Comparison of ENCODE assay signal across 8 cellular contexts in the genomic region with DNA sequence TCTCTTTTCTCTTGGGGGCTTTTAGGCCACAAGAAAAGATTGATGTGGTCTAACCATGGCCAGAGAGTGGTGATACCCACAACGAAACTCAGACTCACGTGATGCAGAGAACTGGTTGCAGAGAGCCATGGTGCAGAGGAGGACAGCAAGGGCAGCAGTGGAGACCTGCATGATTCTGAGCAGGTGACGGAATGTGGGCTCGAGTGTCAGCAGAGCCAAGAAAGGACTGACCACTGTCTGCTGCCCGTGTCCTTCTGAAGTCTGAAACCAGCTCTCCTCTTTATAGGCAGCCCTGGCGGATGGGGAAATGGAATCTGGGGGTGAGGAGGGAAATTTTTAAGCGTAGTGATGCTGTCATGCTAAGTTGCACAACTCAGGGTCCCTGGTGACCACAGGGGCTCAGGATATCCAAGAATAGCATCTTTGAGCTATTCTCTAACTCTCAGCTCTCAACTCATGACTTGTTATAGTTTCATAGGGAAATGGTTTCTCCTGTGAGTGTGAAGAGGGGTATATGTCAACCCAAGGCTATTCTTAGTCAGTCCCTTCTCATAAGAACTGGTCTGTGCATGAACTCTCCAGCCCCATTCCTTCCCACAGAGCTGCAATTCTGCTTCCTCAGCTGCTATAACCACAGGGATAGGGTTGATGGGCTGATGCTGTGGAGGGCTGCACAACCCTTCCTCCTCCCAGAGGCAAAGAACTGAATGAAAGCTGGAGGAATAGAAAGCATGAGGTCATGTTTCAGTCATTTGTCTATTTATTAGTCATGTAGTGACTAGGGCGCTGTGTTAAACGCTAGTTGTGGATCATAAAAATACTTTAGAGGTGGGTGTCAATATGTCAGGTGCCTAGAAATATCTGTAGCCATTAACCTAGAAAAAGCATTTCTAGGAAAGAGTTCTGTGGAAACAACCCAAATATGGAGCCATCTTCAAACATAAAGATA. TPM values are rescaled to one million over a fixed set of nuclear protein-coding genes. Genes with fewer than 3 reads are reported as not detected.
A peak's percentile ranks its signal among the peaks of the same experiment; 100 is the strongest.
DNase-seq lines count a peak whose midpoint lies in the region; ATAC-seq and TF ChIP-seq lines count a peak whose summit lies in the region.

CCL3 (minus strand) TSS at position 256 of the 949 bp plus-strand sequence; CDS start at position 171, 85 bp downstream.

- H3K27ac ChIP-seq in HEK293 (ENCODE audit: extremely low read depth, low read depth, low read length) (no peak within 1 kb of the TSS), heart right ventricle (peak within 1 kb of the TSS in 2 of 10 donors; percentile 12 to 65), thymus (ENCODE audit: low read depth) (no peak within 1 kb of the TSS), A673 (ENCODE audit: low read depth, low read length, poor library complexity, severe bottlenecking) (no peak within 1 kb of the TSS)

- TF ChIP-seq CTCF in HEK293 (tag by site-specific recombination; IDR thresholded peaks at IDR 0.05) (no peak), heart right ventricle (IDR thresholded peaks at IDR 0.05) (no peak), A673 (conservative IDR thresholded peaks at IDR 0.05; ENCODE audit: low read depth, low read length) (no peak)

- DNase-seq in NAMALWA (ENCODE audit: low spot score) (peak; percentile 79), heart right ventricle (peak in 1 of 2 donors; percentile 32), SW 1271 (lab: John Stamatoyannopoulos, UW) (no peak), AML-193 (lab: John Stamatoyannopoulos, UW) (no peak), A673 (ENCODE audit: low spot score) (no peak)

- BruUV-seq in A673 (replicated peaks; lab: Mats Ljungman, UMichigan), result no TSS peak

- H3K4me1 ChIP-seq in HEK293 (ENCODE audit: control insufficient read depth, insufficient read depth, low read length) (no peaks in the 10 kb centered on the region), heart right ventricle (peaks cover 0 to 40% (median 0%) of the 10 kb centered on the region in 9 donors), thymus (ENCODE audit: control insufficient read depth, insufficient read depth, low read length) (no peaks in the 10 kb centered on the region), A673 (ENCODE audit: insufficient read depth, low read length, poor library complexity, severe bottlenecking) (no peaks in the 10 kb centered on the region)

- no peaks in the 10 kb centered on the region for H3K36me3 ChIP-seq in HEK293 (ENCODE audit: control insufficient read depth in 2 of 2, insufficient read depth in 1 of 2, low read length in 2 of 2)
- no peaks in the 10 kb centered on the region for H3K36me3 ChIP-seq in heart right ventricle
- no peaks in the 10 kb centered on the region for H3K36me3 ChIP-seq in thymus (ENCODE audit: control insufficient read depth, insufficient read depth)
- H3K36me3 ChIP-seq in A673 (ENCODE audit: insufficient read depth, low read length, poor library complexity, severe bottlenecking), result no peaks in the 10 kb centered on the region

- intact Hi-C loops in heart right ventricle (cut with DNase I), result loop anchor here in 2 of 10 donors (2.0 to 10.0 kb wide), 2 partner anchors 23 to 55 kb away; no protein-coding TSS in a partner anchor
- intact Hi-C loops in A673 (cut with micrococcal nuclease; ENCODE audit: unreplicated experiment), result no loop called here

- peak; percentile 63 for ATAC-seq in GM18870 (IDR thresholded peaks at IDR 0.05; ENCODE audit: unreplicated experiment)
- peak; percentile 57 to 82 (median 74) for ATAC-seq in heart right ventricle

- POLR2A ChIA-PET in HEK293 (lab: Yijun Ruan, JAX), result no interaction called here
- POLR2A ChIA-PET in A673 (lab: Charles Lee; ENCODE audit: low non-redundant PET), result no interaction called here

- H3K27me3 ChIP-seq in heart right ventricle (peaks cover 0 to 19% (median 6%) of the 10 kb centered on the region in 7 donors), thymus (ENCODE audit: control insufficient read depth, insufficient read depth) (no peaks in the 10 kb centered on the region), A673 (replicated peaks; ENCODE audit: insufficient read depth, low read depth, low read length, poor library complexity) (no peaks in the 10 kb centered on the region)

- CTCF ChIA-PET in HEK293 (lab: Yijun Ruan, JAX), result interaction anchor here (0.6 to 1.5 kb wide), 3 partner anchors 18 to 59 kb away, joined by 3 to 8 read pairs (median 4); no protein-coding TSS in a partner anchor
- CTCF ChIA-PET in A673 (lab: Charles Lee), result no interaction called here

- 65 to 66% methylated on average over 8 to 9 of the region's 9 CpGs for WGBS in heart right ventricle, 2 donors
- 60% methylated on average over 9 of the region's 9 CpGs for WGBS in thymus

- no peak within 1 kb of the TSS for H3K4me3 ChIP-seq in HEK293 (ENCODE audit: low read depth, low read length)
- peak within 1 kb of the TSS in 1 of 10 donors; percentile 24 for H3K4me3 ChIP-seq in heart right ventricle
- H3K4me3 ChIP-seq in thymus (ENCODE audit: low read length), result no peak within 1 kb of the TSS
- H3K4me3 ChIP-seq in A673 (ENCODE audit: low read depth, low read length, poor library complexity, severe bottlenecking), result no peak within 1 kb of the TSS

- H3K9me3 ChIP-seq in HEK293 (ENCODE audit: control insufficient read depth, insufficient read depth, low read depth, low read length), result no peaks in the 10 kb centered on the region
- no peaks in the 10 kb centered on the region for H3K9me3 ChIP-seq in heart right ventricle
- no peaks in the 10 kb centered on the region for H3K9me3 ChIP-seq in thymus (ENCODE audit: control insufficient read depth)
- no peaks in the 10 kb centered on the region for H3K9me3 ChIP-seq in A673 (ENCODE audit: low read depth, low read length, poor library complexity, severe bottlenecking)

TF ChIP-seq in HEK293, 187 proteins besides CTCF, POLR2A, EP300 and RAD21:
- TF ChIP-seq ZNF629 (tag by site-specific recombination; IDR thresholded peaks at IDR 0.05), result peak; percentile 50; the same call in 1 of the 2 replicates
- TF ChIP-seq ZNF677 (tag by site-specific recombination; IDR thresholded peaks at IDR 0.05), result no peak
- 0 out of 2 replicates have a peak, but pooled peaks have one; percentile 13 for TF ChIP-seq ATF2 (tag by site-specific recombination; IDR thresholded peaks at IDR 0.05; ENCODE audit: low read depth)
- no peak for TF ChIP-seq ZNF580 (tag by site-specific recombination; IDR thresholded peaks at IDR 0.05)
- no peak for TF ChIP-seq ZBTB44 (tag by site-specific recombination; IDR thresholded peaks at IDR 0.05)
- TF ChIP-seq ZNF558 (tag by site-specific recombination; IDR thresholded peaks at IDR 0.05), result no peak

RNA-seq across cellular contexts. Expression of gene CCL3, which starts in this region (rescaled TPM):
- 10 to 100 TPM in 2 of 10 donors, under 1 TPM in 5, not detected in 3; 0.24 to 12.3 (median 0.52) TPM for total RNA-seq in heart right ventricle
- polyA plus RNA-seq in heart right ventricle, result under 1 TPM in 1 of 2 donors, not detected in 1; 0.83 TPM
- polyA plus RNA-seq in thymus, result 38.5 TPM
- total RNA-seq in A673 (2021), result not detected in 2 replicates

Comparison
In these comparisons a context has a peak if more than half of its experiments do, and no peak if none do; other contexts are left out.
1. RNA of gene CCL3 (polyA plus RNA-seq): 38.5 TPM in thymus (single experiment); 0.83 TPM in heart right ventricle; every median in the first group is over 10 times any median in the second.